In genomic region chr6:36867471-36868224, GRCh38 we compare ENCODE assay signal across 28 cellular contexts. TPM values are rescaled to one million over a fixed set of nuclear protein-coding genes. Genes with fewer than 3 reads are reported as not detected.
DNase-seq lines count a peak whose midpoint lies in the region; ATAC-seq and TF ChIP-seq lines count a peak whose summit lies in the region.
"Had no signal": no experiment of that assay in that cellular context is flagged by ENCODE, and none has a peak within 500 bp of the region (broad histone marks: within the 10 kb centered on the region; RNA-seq: fewer than 3 reads in every experiment).

No MANE protein-coding gene starts in this region.

- H3K4me1 Mint-ChIP-seq in WTC11 = peaks cover 30% of the 10 kb centered on the region

- H3K9me3 ChIP-seq in lower lobe of right lung (no peaks in the 10 kb centered on the region), PC-9 (ENCODE audit: insufficient read depth, low read depth) (no peaks in the 10 kb centered on the region)
- H3K9me3 ChIP-seq: BLaER1, gastroesophageal sphincter had no signal

- H3K27ac ChIP-seq in lower lobe of right lung (no peak overlapping the region), PC-9 (no peak overlapping the region)
- H3K27ac ChIP-seq: BLaER1, gastroesophageal sphincter, skin epidermis had no signal

- H3K27ac Mint-ChIP-seq in WTC11 = peak overlapping the region; percentile 80
- H3K27ac Mint-ChIP-seq: activated naive CD8-positive, alpha-beta T cell treated with anti-CD3 and anti-CD28 coated beads, Interleukin-2, amount 10 ng/mL, durations not matched to agents 7 days and 5 days; mesothelial cell of epicardium; T-cell; type B pancreatic cell had no signal

- no peaks in the 10 kb centered on the region; the same call in 1 of the 2 replicates for H4K20me1 ChIP-seq in PC-9 (ENCODE audit: insufficient read depth)

- peaks cover 35% of the 10 kb centered on the region for H3K36me3 ChIP-seq in lower lobe of right lung
- 0 out of 2 replicates have a peak, but pooled peaks cover 5% of the 10 kb centered on the region for H3K36me3 ChIP-seq in PC-9 (ENCODE audit: low read depth)

- no peaks in the 10 kb centered on the region for H3K9me2 ChIP-seq in PC-9 (ENCODE audit: insufficient read depth)

- no peak overlapping the region for H3K4me3 ChIP-seq in lower lobe of right lung
- H3K4me3 ChIP-seq in PC-9 = no peak overlapping the region
- H3K4me3 ChIP-seq: BLaER1, gastroesophageal sphincter, skin epidermis had no signal

- ATAC-seq in Right ventricle myocardium inferior (peak; percentile 90), WTC11 (no peak), left cardiac atrium (peak; percentile 66 to 70), lower lobe of right lung (no peak), GM18519 (IDR thresholded peaks at IDR 0.05; ENCODE audit: low FRiP score, unreplicated experiment) (no peak)
- ATAC-seq: gastroesophageal sphincter; naive thymus-derived CD4-positive, alpha-beta T cell; T-cell had no signal

- H3K4me2 ChIP-seq in PC-9 = no peak overlapping the region
- H3K4me2 ChIP-seq: BLaER1 had no signal

- POLR2A ChIA-PET in WTC11 (lab: Charles Lee) = no interaction called here
- POLR2A ChIA-PET in PC-9 (lab: Charles Lee; ENCODE audit: unreplicated experiment) = interaction anchor here (0.5 kb wide), 1 partner anchor 1013 kb away, joined by 5 read pairs; no protein-coding TSS in a partner anchor

- TF ChIP-seq CTCF in WTC11 (IDR thresholded peaks at IDR 0.05) = no peak
- TF ChIP-seq CTCF in lower lobe of right lung (IDR thresholded peaks at IDR 0.05) = no peak
- TF ChIP-seq CTCF in PC-9 (conservative IDR thresholded peaks at IDR 0.05) = no peak

- peaks cover 63% of the 10 kb centered on the region for H3K36me3 Mint-ChIP-seq in WTC11

- BruUV-seq in PC-9 (replicated peaks; lab: Mats Ljungman, UMichigan) = no TSS peak

- peaks cover 7% of the 10 kb centered on the region for H3K4me1 ChIP-seq in lower lobe of right lung
- H3K4me1 ChIP-seq in PC-9 (replicated peaks; ENCODE audit: insufficient read depth) = 0 out of 2 replicates have a peak, but pooled peaks cover under 1% of the 10 kb centered on the region
- H3K4me1 ChIP-seq: gastroesophageal sphincter had no signal

- H3K27me3 ChIP-seq in lower lobe of right lung (ENCODE audit: low read depth) (no peaks in the 10 kb centered on the region), PC-9 (ENCODE audit: insufficient read depth, low read depth) (no peaks in the 10 kb centered on the region)
- H3K27me3 ChIP-seq: BLaER1, gastroesophageal sphincter had no signal

- peaks cover 4% of the 10 kb centered on the region for H3K79me2 ChIP-seq in PC-9 (ENCODE audit: low read depth)

- intact Hi-C loops in Right ventricle myocardium inferior (cut with DNase I) = loop anchor here (1.0 kb wide), 1 partner anchor 18 kb away; no protein-coding TSS in a partner anchor
- intact Hi-C loops in cardiac septum (cut with DNase I) = no loop called here
- intact Hi-C loops in left cardiac atrium (cut with DNase I) = no loop called here
- intact Hi-C loops in lower lobe of right lung (cut with DNase I) = no loop called here
- intact Hi-C loops in PC-9 (cut with micrococcal nuclease; ENCODE audit: unreplicated experiment) = no loop called here

- no peak overlapping the region for H3K4me3 Mint-ChIP-seq in WTC11
- H3K4me3 Mint-ChIP-seq: activated naive CD8-positive, alpha-beta T cell treated with anti-CD3 and anti-CD28 coated beads, Interleukin-2, amount 10 ng/mL, durations not matched to agents 7 days and 5 days; immature natural killer cell; mesothelial cell of epicardium; type B pancreatic cell had no signal

- H3F3A ChIP-seq in PC-9 (ENCODE audit: insufficient read depth, low read depth) = no peaks in the 10 kb centered on the region

- CTCF ChIA-PET in WTC11 (lab: Charles Lee) = interaction anchor here (0.7 to 1.3 kb wide), 2 partner anchors 8 to 85 kb away, joined by 3 read pairs; no protein-coding TSS in a partner anchor
- CTCF ChIA-PET in PC-9 (lab: Charles Lee) = no interaction called here

- no peaks in the 10 kb centered on the region for H3K27me3 Mint-ChIP-seq in WTC11 (ENCODE audit: low read depth)
- H3K27me3 Mint-ChIP-seq: activated naive CD8-positive, alpha-beta T cell treated with anti-CD3 and anti-CD28 coated beads, Interleukin-2, amount 10 ng/mL, durations not matched to agents 7 days and 5 days; naive thymus-derived CD4-positive, alpha-beta T cell; T-cell; type B pancreatic cell had no signal

- no peak overlapping the region for H2AFZ ChIP-seq in PC-9

- DNase-seq in Right ventricle myocardium inferior (ENCODE audit: missing footprints) (peak; percentile 73), cardiac septum (ENCODE audit: low spot score) (no peak), WTC11 (ENCODE audit: low spot score) (no peak), left cardiac atrium (no peak), lower lobe of right lung (no peak), PC-9 (no peak)
- DNase-seq: activated CD4-positive, CD25-positive, alpha-beta regulatory T cell treated with anti-CD3 and anti-CD28 coated beads, Interleukin-2, amount 50 U/mL, for 72 hours; activated naive CD8-positive, alpha-beta T cell treated with anti-CD3 and anti-CD28 coated beads, Interleukin-2, amount 10 ng/mL, durations not matched to agents 7 days and 5 days; DMS53; GDM1; hypothalamus; immature natural killer cell; KBM-7; naive thymus-derived CD4-positive, alpha-beta T cell; NCI-H1436; NCI-H446; NCI-H82; stimulated activated CD8-positive, alpha-beta memory T cell treated with anti-CD3 and anti-CD28 coated beads, Interleukin-4, amount 100 ng/mL, for 48 hours; T-cell had no signal

- H3K9me3 Mint-ChIP-seq in WTC11 = no peaks in the 10 kb centered on the region
- H3K9me3 Mint-ChIP-seq: activated naive CD8-positive, alpha-beta T cell treated with anti-CD3 and anti-CD28 coated beads, Interleukin-2, amount 10 ng/mL, durations not matched to agents 7 days and 5 days; immature natural killer cell; mesothelial cell of epicardium; naive thymus-derived CD4-positive, alpha-beta T cell; T-cell; type B pancreatic cell had no signal

TF ChIP-seq in WTC11, 78 proteins besides CTCF, POLR2A, EP300 and RAD21:
- TF ChIP-seq PRDM15 (CRISPR knock-in tag; IDR thresholded peaks at IDR 0.05) (no peak), EMX1 (CRISPR knock-in tag; IDR thresholded peaks at IDR 0.05) (no peak), NFYB (CRISPR knock-in tag; conservative IDR thresholded peaks at IDR 0.05; ENCODE audit: low read depth) (no peak), TEAD1 (CRISPR knock-in tag; IDR thresholded peaks at IDR 0.05) (no peak)

RNA-seq across cellular contexts. Expression of gene PPIL1, which starts 7.0 kb away (rescaled TPM):
- total RNA-seq in Right ventricle myocardium inferior (70.1 TPM), cardiac septum (24.9 TPM), WTC11 (2021) (64.2 to 69.8 TPM (median 66.6 TPM) in 3 replicates), left cardiac atrium (10 to 100 TPM; 52.4 to 56.3 TPM), lower lobe of right lung (14.4 TPM), PC-9 (2021) (19.0 and 28.4 TPM in 2 replicates)

RNA-seq across cellular contexts. Expression of gene C6orf89, which starts 18.1 kb away (rescaled TPM):
- 79.4 TPM for total RNA-seq in Right ventricle myocardium inferior
- total RNA-seq in cardiac septum = 49.2 TPM
- 13.2 to 15.6 TPM (median 15.0 TPM) in 3 replicates for total RNA-seq in WTC11 (2021)
- total RNA-seq in left cardiac atrium = 10 to 100 TPM; 62.9 to 74.1 TPM
- 54.7 TPM for total RNA-seq in lower lobe of right lung
- 28.7 and 40.1 TPM in 2 replicates for total RNA-seq in PC-9 (2021)

RNA-seq across cellular contexts. Expression of gene CPNE5, which starts 28.4 kb away (rescaled TPM):
- total RNA-seq in Right ventricle myocardium inferior (10.9 TPM), cardiac septum (6.7 TPM), WTC11 (2021) (0.44 to 0.71 TPM (median 0.48 TPM) in 3 replicates), left cardiac atrium (10 to 100 TPM; 14.7 to 63.5 TPM), lower lobe of right lung (2.4 TPM), PC-9 (2021) (0.37 and 0.40 TPM in 2 replicates)
- total RNA-seq: fibroblast of lung, osteoblast, RPMI7951 had no signal

Comparison
In these comparisons a context has a peak if more than half of its experiments do, and no peak if none do; other contexts are left out.
1. ATAC-seq: peak in Right ventricle myocardium inferior (single experiment) and left cardiac atrium (2 of 2); none in WTC11 (single experiment), lower lobe of right lung (0 of 2) and GM18519 (single experiment).